In the genomic region with DNA sequence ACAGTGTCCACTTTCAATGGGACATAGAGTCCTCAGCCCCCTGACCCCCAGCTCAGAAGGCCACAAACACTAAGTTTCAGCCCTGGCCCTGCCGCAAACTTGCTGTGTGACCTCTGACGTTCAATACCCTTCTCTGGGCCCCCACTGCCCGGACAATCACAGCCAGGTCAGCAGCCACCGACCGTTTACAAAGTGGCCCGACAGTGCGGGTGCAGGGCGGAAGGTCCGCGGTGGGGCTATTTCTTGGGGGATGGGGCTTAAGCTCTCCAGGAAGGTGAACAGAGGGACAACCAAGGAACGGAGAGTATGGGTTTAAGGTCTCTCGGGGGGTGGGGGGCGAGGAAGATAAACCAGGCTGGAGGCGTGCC, we compare ENCODE assay signal across 8 cellular contexts. TPM values are rescaled to one million over a fixed set of nuclear protein-coding genes. Genes with fewer than 3 reads are reported as not detected.
A peak's percentile ranks its signal among the peaks of the same experiment; 100 is the strongest.
DNase-seq lines count a peak whose midpoint lies in the region; ATAC-seq and TF ChIP-seq lines count a peak whose summit lies in the region.

No MANE protein-coding gene starts in this region.

- BruUV-seq in A673 (replicated peaks; lab: Mats Ljungman, UMichigan), result no TSS peak

- H3K9me3 ChIP-seq in A673 (ENCODE audit: low read depth, low read length, poor library complexity, severe bottlenecking) (no peaks in the 10 kb centered on the region), Karpas-422 (ENCODE audit: low read length) (no peaks in the 10 kb centered on the region), muscle layer of colon (ENCODE audit: low read length) (no peaks in the 10 kb centered on the region)

- peak overlapping the region; percentile 98 for H3K27ac Mint-ChIP-seq in chondrocyte (ENCODE audit: unreplicated experiment)

- POLR2A ChIA-PET in A673 (lab: Charles Lee; ENCODE audit: low non-redundant PET), result no interaction called here

- DNase-seq in A673 (ENCODE audit: low spot score) (no peak), Karpas-422 (no peak), chondrocyte (ENCODE audit: low spot score) (no peak), DMS114 treated with DMSO at 0.1 percent for 48 hours (lab: John Stamatoyannopoulos, UW; ENCODE audit: unreplicated experiment) (no peak), NCI-H1417 treated with DMSO at 0.1 percent for 48 hours (lab: John Stamatoyannopoulos, UW) (no peak), germinal center (ENCODE audit: low spot score) (no peak)

- peaks cover 11% of the 10 kb centered on the region for H3K36me3 Mint-ChIP-seq in chondrocyte (ENCODE audit: low read depth)

- no peak for ATAC-seq in GM21367 (IDR thresholded peaks at IDR 0.05; ENCODE audit: unreplicated experiment)

- H3K27ac ChIP-seq in A673 (ENCODE audit: low read depth, low read length, poor library complexity, severe bottlenecking) (peak overlapping the region; percentile 97), Karpas-422 (ENCODE audit: low read length) (peak overlapping the region; percentile 79; the same call in 1 of the 2 replicates), muscle layer of colon (ENCODE audit: low read depth, low read length) (peak overlapping the region; percentile 80)

- CTCF ChIA-PET in A673 (lab: Charles Lee), result interaction anchor here (0.5 kb wide), 1 partner anchor 9 kb away, joined by 4 read pairs; no protein-coding TSS in a partner anchor

- H3K36me3 ChIP-seq in A673 (ENCODE audit: insufficient read depth, low read length, poor library complexity, severe bottlenecking) (peaks cover 31% of the 10 kb centered on the region), Karpas-422 (ENCODE audit: insufficient read depth, low read length) (peaks cover 38% of the 10 kb centered on the region), muscle layer of colon (ENCODE audit: insufficient read depth, low read length) (peaks cover 44% of the 10 kb centered on the region)

- intact Hi-C loops in A673 (cut with micrococcal nuclease; ENCODE audit: unreplicated experiment), result no loop called here

- H3K4me3 ChIP-seq in A673 (ENCODE audit: low read depth, low read length, poor library complexity, severe bottlenecking) (peak overlapping the region; percentile 83), Karpas-422 (ENCODE audit: low read length) (peak overlapping the region; percentile 91), muscle layer of colon (ENCODE audit: low read depth in 1 of 2, low read length in 2 of 2) (peak overlapping the region; percentile 87 to 96)

- H3K27me3 Mint-ChIP-seq in chondrocyte (ENCODE audit: low read depth), result no peaks in the 10 kb centered on the region

- peak overlapping the region; percentile 96 for H3K4me3 Mint-ChIP-seq in chondrocyte (ENCODE audit: unreplicated experiment)

- H3K9me2 ChIP-seq in Karpas-422 (replicated peaks; ENCODE audit: insufficient read depth, low read length), result no peaks in the 10 kb centered on the region

- peaks cover 42% of the 10 kb centered on the region for H4K20me1 ChIP-seq in Karpas-422 (ENCODE audit: insufficient read depth, low read depth, low read length)

- peaks cover 81% of the 10 kb centered on the region for H3K79me2 ChIP-seq in Karpas-422 (ENCODE audit: low read length)

- H2AFZ ChIP-seq in Karpas-422 (ENCODE audit: low read length), result no peak overlapping the region

- peak overlapping the region; percentile 98 for H3K4me2 ChIP-seq in Karpas-422 (ENCODE audit: low read depth, low read length, poor library complexity, severe bottlenecking)

- H3K9me3 Mint-ChIP-seq in chondrocyte (ENCODE audit: low read depth), result no peaks in the 10 kb centered on the region

- H3K27me3 ChIP-seq in A673 (replicated peaks; ENCODE audit: insufficient read depth, low read depth, low read length, poor library complexity), result no peaks in the 10 kb centered on the region
- H3K27me3 ChIP-seq in Karpas-422 (ENCODE audit: low read length), result no peaks in the 10 kb centered on the region
- no peaks in the 10 kb centered on the region for H3K27me3 ChIP-seq in muscle layer of colon (ENCODE audit: control insufficient read depth in 1 of 2, insufficient read depth in 2 of 2, low read length in 2 of 2)

- TF ChIP-seq CTCF in A673 (conservative IDR thresholded peaks at IDR 0.05; ENCODE audit: low read depth, low read length) (no peak), chondrocyte (IDR thresholded peaks at IDR 0.05) (no peak)

- H3K4me1 ChIP-seq in A673 (ENCODE audit: insufficient read depth, low read length, poor library complexity, severe bottlenecking) (peaks cover 15% of the 10 kb centered on the region), Karpas-422 (ENCODE audit: low read length) (peaks cover 43% of the 10 kb centered on the region), muscle layer of colon (ENCODE audit: insufficient read depth, low read length) (peaks cover 22% of the 10 kb centered on the region)

- H3K4me1 Mint-ChIP-seq in chondrocyte (ENCODE audit: low read depth), result peaks cover 32% of the 10 kb centered on the region

- H3K9ac ChIP-seq in Karpas-422 (ENCODE audit: low read length) (peak overlapping the region; percentile 86), muscle layer of colon (ENCODE audit: low read length) (peak overlapping the region; percentile 84)

RNA-seq across cellular contexts. Expression of gene SMIM7, which starts 0.5 kb away (rescaled TPM):
- total RNA-seq in A673 (2021), result 67.0 and 82.7 TPM in 2 replicates
- total RNA-seq in Karpas-422 (2014; rRNA removed; shearing (Covaris generic); ENCODE audit: low replicate concordance), result 59.8 and 62.0 TPM in 2 replicates
- 42.5 to 52.0 TPM (median 47.7 TPM) in 3 replicates for total RNA-seq in chondrocyte

RNA-seq across cellular contexts. Expression of gene TMEM38A, which starts 1.5 kb away (rescaled TPM):
- 8.3 and 8.6 TPM in 2 replicates for total RNA-seq in A673 (2021)
- total RNA-seq in Karpas-422 (2014; rRNA removed; shearing (Covaris generic); ENCODE audit: low replicate concordance), result 12.9 and 21.2 TPM in 2 replicates
- 3.1 to 3.7 TPM (median 3.7 TPM) in 3 replicates for total RNA-seq in chondrocyte

RNA-seq across cellular contexts. Expression of gene MED26, which starts 31.4 kb away (rescaled TPM):
- total RNA-seq in A673 (2021) (13.4 and 15.6 TPM in 2 replicates), chondrocyte (8.7 to 10.6 TPM (median 8.8 TPM) in 3 replicates)
- 15.0 and 23.7 TPM in 2 replicates for total RNA-seq in Karpas-422 (2014; rRNA removed; shearing (Covaris generic); ENCODE audit: low replicate concordance)
